ENCODE assay signal across 9 cellular contexts in genomic region chr15:92819312-92820232, GRCh38.
DNase-seq lines count a peak whose midpoint lies in the region; ATAC-seq, FAIRE-seq and TF ChIP-seq lines count a peak whose summit lies in the region.
"Had no signal": no experiment of that assay in that cellular context is flagged by ENCODE, and none has a peak within 500 bp of the region (broad histone marks: within the 10 kb centered on the region; RNA-seq: fewer than 3 reads in every experiment).

No MANE protein-coding gene starts in this region.

- peak overlapping the region; percentile 31 for H3K4me3 ChIP-seq in bronchial epithelial cell (ENCODE audit: low read depth, low read length)
- peak overlapping the region; percentile 45 for H3K4me3 ChIP-seq in lower lobe of right lung
- no peak overlapping the region for H3K4me3 ChIP-seq in thyroid gland (replicated peaks in 1 of 3)

- no peak for FAIRE-seq in bronchial epithelial cell (lab: Jason Lieb, UNC)
- FAIRE-seq: colon had no signal

- 48 to 54% methylated on average over 16 of the region's 16 CpGs for WGBS in thyroid gland, 2 donors

- peak; percentile 31 to 59 for DNase-seq in NCI-H524 (lab: John Stamatoyannopoulos, UW)
- no peak for DNase-seq in NCI-H524 treated with DMSO at 0.1 percent for 48 hours (lab: John Stamatoyannopoulos, UW)
- DNase-seq in NCI-H345 (lab: John Stamatoyannopoulos, UW), result peak; percentile 23
- peak; percentile 54 for DNase-seq in bronchial epithelial cell (ENCODE audit: low read depth)
- DNase-seq in lower lobe of right lung, result no peak
- no peak for DNase-seq in thyroid gland
- DNase-seq in NOMO-1 treated with DMSO at 0.1 percent for 48 hours (lab: John Stamatoyannopoulos, UW; ENCODE audit: unreplicated experiment), result no peak
- DNase-seq in NCI-H1694 (lab: John Stamatoyannopoulos, UW), result no peak

- no peak for ATAC-seq in lower lobe of right lung

- peak overlapping the region; percentile 86 for H3K27ac ChIP-seq in lower lobe of right lung
- H3K27ac ChIP-seq in thyroid gland, result peak overlapping the region; percentile 70 to 86 (median 81)

- H3K27me3 ChIP-seq in bronchial epithelial cell (ENCODE audit: control insufficient read depth, insufficient read depth, low read length), result no peaks in the 10 kb centered on the region
- no peaks in the 10 kb centered on the region for H3K27me3 ChIP-seq in lower lobe of right lung (ENCODE audit: low read depth)
- H3K27me3 ChIP-seq in thyroid gland, result no peaks in the 10 kb centered on the region

- H3K36me3 ChIP-seq in bronchial epithelial cell (ENCODE audit: control insufficient read depth, insufficient read depth, low read length) (no peaks in the 10 kb centered on the region), lower lobe of right lung (no peaks in the 10 kb centered on the region), thyroid gland (no peaks in the 10 kb centered on the region)

- peaks cover 32% of the 10 kb centered on the region for H3K4me1 ChIP-seq in lower lobe of right lung
- H3K4me1 ChIP-seq in thyroid gland, result peaks cover 17 to 21% of the 10 kb centered on the region in 2 donors

- intact Hi-C loops in lower lobe of right lung (cut with DNase I) (no loop called here), thyroid gland (cut with DNase I) (no loop called here)

- no peak for TF ChIP-seq CTCF in bronchial epithelial cell (IDR thresholded peaks at IDR 0.05; ENCODE audit: insufficient read depth, low read length, severe bottlenecking)
- no peak for TF ChIP-seq CTCF in lower lobe of right lung (IDR thresholded peaks at IDR 0.05)
- TF ChIP-seq CTCF in thyroid gland (IDR thresholded peaks at IDR 0.05), result no peak

- no peak for TF ChIP-seq POLR2A in thyroid gland (IDR thresholded peaks at IDR 0.05)

- no peaks in the 10 kb centered on the region for H3K9me3 ChIP-seq in lower lobe of right lung
- no peaks in the 10 kb centered on the region for H3K9me3 ChIP-seq in thyroid gland

Comparison
In these comparisons a context has a peak if more than half of its experiments do, and no peak if none do; other contexts are left out.
1. DNase-seq: peak in NCI-H524 (2 of 2), NCI-H345 (single experiment) and bronchial epithelial cell (single experiment); none in NCI-H524 treated with DMSO at 0.1 percent for 48 hours (single experiment), lower lobe of right lung (single experiment), thyroid gland (0 of 2), NOMO-1 treated with DMSO at 0.1 percent for 48 hours (single experiment) and NCI-H1694 (single experiment).
2. H3K4me3 ChIP-seq: peak in bronchial epithelial cell (single experiment) and lower lobe of right lung (single experiment); none in thyroid gland (0 of 3).